ENCODE assay signal across 14 cellular contexts in the genomic region with DNA sequence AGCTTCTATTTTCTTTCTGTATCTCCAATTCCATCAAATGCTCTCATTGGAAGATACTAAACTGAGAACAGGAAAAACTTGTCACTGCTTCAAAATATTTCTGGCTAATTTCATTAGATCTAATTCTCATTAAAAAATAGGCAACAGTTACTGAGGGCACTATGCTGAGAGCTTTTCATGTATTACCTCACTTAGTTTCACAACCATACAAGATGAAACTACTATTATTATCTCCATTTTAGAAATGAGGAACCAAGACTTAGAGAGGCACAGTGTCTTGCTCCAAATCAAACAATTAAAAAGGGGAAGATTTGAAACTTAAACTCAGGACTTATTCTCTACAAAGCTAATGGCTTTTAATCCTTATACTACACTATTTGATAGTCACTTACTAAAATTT. TPM values are rescaled to one million over a fixed set of nuclear protein-coding genes. Genes with fewer than 3 reads are reported as not detected.
DNase-seq lines count a peak whose midpoint lies in the region; ATAC-seq and TF ChIP-seq lines count a peak whose summit lies in the region.
"Had no signal": no experiment of that assay in that cellular context is flagged by ENCODE, and none has a peak within 500 bp of the region (broad histone marks: within the 10 kb centered on the region; RNA-seq: fewer than 3 reads in every experiment).

No MANE protein-coding gene starts in this region.

- no peaks in the 10 kb centered on the region for H3K27me3 ChIP-seq in MM.1S (replicated peaks; ENCODE audit: insufficient read depth, low read length)
- no peaks in the 10 kb centered on the region for H3K27me3 ChIP-seq in PC-9 (ENCODE audit: insufficient read depth, low read depth)

- H3K9me3 Mint-ChIP-seq in CD14-positive monocyte, result peaks cover 0 to 2% (median under 1%) of the 10 kb centered on the region in 7 donors
- H3K9me3 Mint-ChIP-seq: activated T-helper 1 cell treated with anti-CD3 and anti-CD28 coated beads, Interleukin-12 subunit alpha, Interleukin-12 subunit beta, Interleukin-2, Interleukin-4 antibody, amounts not matched to agents 30 ng/mL and 10 ng/mL and 1 ng/mL, durations not matched to agents 14 hours and 24 hours and 36 hours; central memory CD8-positive, alpha-beta T cell had no signal

- no peaks in the 10 kb centered on the region for H4K20me1 ChIP-seq in MM.1S (ENCODE audit: insufficient read depth, low read length)
- H4K20me1 ChIP-seq in PC-9 (ENCODE audit: insufficient read depth), result no peaks in the 10 kb centered on the region

- H3F3A ChIP-seq in MM.1S (ENCODE audit: insufficient read depth, low read length) (no peaks in the 10 kb centered on the region), PC-9 (ENCODE audit: insufficient read depth, low read depth) (no peaks in the 10 kb centered on the region)

- intact Hi-C loops in CD14-positive monocyte (cut with micrococcal nuclease), result no loop called here
- intact Hi-C loops in left cardiac atrium (cut with DNase I), result no loop called here
- intact Hi-C loops in PC-9 (cut with micrococcal nuclease; ENCODE audit: unreplicated experiment), result no loop called here

- POLR2A ChIA-PET in PC-9 (lab: Charles Lee; ENCODE audit: unreplicated experiment), result no interaction called here

- H3K4me2 ChIP-seq in MM.1S (ENCODE audit: low read depth, low read length) (no peak overlapping the region; the same call in 1 of the 2 replicates), PC-9 (no peak overlapping the region)

- H3K9me2 ChIP-seq in MM.1S (replicated peaks; ENCODE audit: insufficient read depth, low read length), result no peaks in the 10 kb centered on the region
- H3K9me2 ChIP-seq in PC-9 (ENCODE audit: insufficient read depth), result no peaks in the 10 kb centered on the region

- peak overlapping the region; percentile 21 to 57 for H3K4me3 Mint-ChIP-seq in CD14-positive monocyte
- H3K4me3 Mint-ChIP-seq: activated T-helper 1 cell treated with anti-CD3 and anti-CD28 coated beads, Interleukin-12 subunit alpha, Interleukin-12 subunit beta, Interleukin-2, Interleukin-4 antibody, amounts not matched to agents 30 ng/mL and 10 ng/mL and 1 ng/mL, durations not matched to agents 14 hours and 24 hours and 36 hours; central memory CD8-positive, alpha-beta T cell had no signal

- no peak overlapping the region for H3K27ac ChIP-seq in MM.1S (ENCODE audit: low read length)
- no peak overlapping the region for H3K27ac ChIP-seq in PC-9

- no peak overlapping the region for H2AFZ ChIP-seq in MM.1S (ENCODE audit: low read length)
- no peak overlapping the region for H2AFZ ChIP-seq in PC-9

- H3K4me1 Mint-ChIP-seq in CD14-positive monocyte, result peaks cover 49% of the 10 kb centered on the region
- H3K4me1 Mint-ChIP-seq: central memory CD8-positive, alpha-beta T cell had no signal

- CTCF ChIA-PET in PC-9 (lab: Charles Lee), result no interaction called here

- peaks cover 4 to 9% (median 5%) of the 10 kb centered on the region in 3 donors for H3K27me3 Mint-ChIP-seq in CD14-positive monocyte (ENCODE audit: low read depth in 3 of 3)

- H3K4me1 ChIP-seq in MM.1S (ENCODE audit: low read length) (0 out of 2 replicates have a peak, but pooled peaks cover 19% of the 10 kb centered on the region), PC-9 (replicated peaks; ENCODE audit: insufficient read depth) (no peaks in the 10 kb centered on the region)

- DNase-seq in CD14-positive monocyte (ENCODE audit: low spot score), result no peak
- peak; percentile 39 for DNase-seq in MM.1S
- no peak for DNase-seq in left cardiac atrium
- no peak for DNase-seq in HUDEP-2 (lab: John Stamatoyannopoulos, UW; ENCODE audit: unreplicated experiment in 76 of 76)
- DNase-seq in activated T-cell treated with anti-CD3 and anti-CD28 coated beads, Interleukin-2, amount 50 U/mL, for 1 hour, result no peak
- no peak for DNase-seq in PC-9
- DNase-seq: foreskin fibroblast, GDM1, NCI-H345 had no signal

- peak; percentile 92 for ATAC-seq in GM19452 (IDR thresholded peaks at IDR 0.05; ENCODE audit: unreplicated experiment)
- peak; percentile 91 for ATAC-seq in HG02943 (IDR thresholded peaks at IDR 0.05; ENCODE audit: low read depth, unreplicated experiment)
- ATAC-seq in left cardiac atrium, result no peak

- H3K4me3 ChIP-seq in MM.1S (ENCODE audit: low read length) (no peak overlapping the region), PC-9 (no peak overlapping the region)

- H3K9me3 ChIP-seq in MM.1S (replicated peaks; ENCODE audit: insufficient read depth, low read length) (no peaks in the 10 kb centered on the region), PC-9 (ENCODE audit: insufficient read depth, low read depth) (no peaks in the 10 kb centered on the region)

- BruUV-seq in PC-9 (replicated peaks; lab: Mats Ljungman, UMichigan), result no TSS peak

- H3K36me3 Mint-ChIP-seq in CD14-positive monocyte, result no peaks in the 10 kb centered on the region

- H3K9ac ChIP-seq in MM.1S (ENCODE audit: low read length), result no peak overlapping the region

- no peaks in the 10 kb centered on the region for H3K79me2 ChIP-seq in MM.1S (ENCODE audit: low read length)
- H3K79me2 ChIP-seq in PC-9 (ENCODE audit: low read depth), result no peaks in the 10 kb centered on the region

- H3K36me3 ChIP-seq in MM.1S (replicated peaks; ENCODE audit: insufficient read depth, low read length), result no peaks in the 10 kb centered on the region
- no peaks in the 10 kb centered on the region for H3K36me3 ChIP-seq in PC-9 (ENCODE audit: low read depth)

- no peak for TF ChIP-seq CTCF in CD14-positive monocyte (IDR thresholded peaks at IDR 0.05)
- TF ChIP-seq CTCF in MM.1S (IDR thresholded peaks at IDR 0.05; ENCODE audit: low read length), result no peak
- no peak for TF ChIP-seq CTCF in PC-9 (conservative IDR thresholded peaks at IDR 0.05)

- peak overlapping the region; percentile 73 to 93 (median 86) for H3K27ac Mint-ChIP-seq in CD14-positive monocyte
- H3K27ac Mint-ChIP-seq: activated T-helper 1 cell treated with anti-CD3 and anti-CD28 coated beads, Interleukin-12 subunit alpha, Interleukin-12 subunit beta, Interleukin-2, Interleukin-4 antibody, amounts not matched to agents 30 ng/mL and 10 ng/mL and 1 ng/mL, durations not matched to agents 14 hours and 24 hours and 36 hours had no signal

RNA-seq across cellular contexts. Expression of a gene that starts 7.2 kb away (rescaled TPM):
- not detected for polyA plus RNA-seq in CD14-positive monocyte
- total RNA-seq in left cardiac atrium (not detected), PC-9 (2021) (not detected in 2 replicates)
- total RNA-seq: activated T-helper 1 cell treated with anti-CD3 and anti-CD28 coated beads, Interleukin-12 subunit alpha, Interleukin-12 subunit beta, Interleukin-2, Interleukin-4 antibody, amounts not matched to agents 30 ng/mL and 10 ng/mL and 1 ng/mL, durations not matched to agents 14 hours and 24 hours and 36 hours; lung microvascular endothelial cell had no signal

Comparison
In these comparisons a context has a peak if more than half of its experiments do, and no peak if none do; other contexts are left out.
1. ATAC-seq: peak in GM19452 (single experiment) and HG02943 (single experiment); none in left cardiac atrium (0 of 2).